8 cellular contexts compared by ENCODE assay signal in genomic region chr3:9362731-9363530, GRCh38. TPM values are rescaled to one million over a fixed set of nuclear protein-coding genes. Genes with fewer than 3 reads are reported as not detected.
DNase-seq lines count a peak whose midpoint lies in the region; TF ChIP-seq lines count a peak whose summit lies in the region.

A gene with protein sequence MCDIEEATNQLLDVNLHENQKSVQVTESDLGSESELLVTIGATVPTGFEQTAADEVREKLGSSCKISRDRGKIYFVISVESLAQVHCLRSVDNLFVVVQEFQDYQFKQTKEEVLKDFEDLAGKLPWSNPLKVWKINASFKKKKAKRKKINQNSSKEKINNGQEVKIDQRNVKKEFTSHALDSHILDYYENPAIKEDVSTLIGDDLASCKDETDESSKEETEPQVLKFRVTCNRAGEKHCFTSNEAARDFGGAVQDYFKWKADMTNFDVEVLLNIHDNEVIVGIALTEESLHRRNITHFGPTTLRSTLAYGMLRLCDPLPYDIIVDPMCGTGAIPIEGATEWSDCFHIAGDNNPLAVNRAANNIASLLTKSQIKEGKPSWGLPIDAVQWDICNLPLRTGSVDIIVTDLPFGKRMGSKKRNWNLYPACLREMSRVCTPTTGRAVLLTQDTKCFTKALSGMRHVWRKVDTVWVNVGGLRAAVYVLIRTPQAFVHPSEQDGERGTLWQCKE (plus strand): TSS chr3:9363054. CDS start chr3:9365069, 2,015 bp downstream.

- H3K9me3 Mint-ChIP-seq in HFFc6: no peaks in the 10 kb centered on the region
- H3K9me3 Mint-ChIP-seq in activated naive CD8-positive, alpha-beta T cell (ENCODE audit: low read depth): no peaks in the 10 kb centered on the region

- H3K9me3 ChIP-seq in ovary (no peaks in the 10 kb centered on the region), thyroid gland (no peaks in the 10 kb centered on the region)

- H3K4me1 ChIP-seq in ovary (ENCODE audit: insufficient read depth) (peaks cover 7% of the 10 kb centered on the region), thyroid gland (peaks cover 3 to 5% of the 10 kb centered on the region in 2 donors)

- no peaks in the 10 kb centered on the region for H3K27me3 Mint-ChIP-seq in HFFc6 (ENCODE audit: insufficient read depth)
- no peaks in the 10 kb centered on the region for H3K27me3 Mint-ChIP-seq in activated naive CD8-positive, alpha-beta T cell

- H3K36me3 Mint-ChIP-seq in HFFc6 (ENCODE audit: low read depth): peaks cover 19% of the 10 kb centered on the region
- H3K36me3 Mint-ChIP-seq in activated naive CD8-positive, alpha-beta T cell: peaks cover 2% of the 10 kb centered on the region

- TF ChIP-seq CTCF in GM06990 (IDR thresholded peaks at IDR 0.05; ENCODE audit: insufficient read depth, low read length, poor library complexity, severe bottlenecking) (no peak), HFFc6 (IDR thresholded peaks at IDR 0.05) (0 out of 2 replicates have a peak, but pooled peaks have one; percentile 6), NB4 (IDR thresholded peaks at IDR 0.05; ENCODE audit: low read depth, low read length) (no peak), ovary (IDR thresholded peaks at IDR 0.05) (no peak), thyroid gland (IDR thresholded peaks at IDR 0.05) (no peak)

- peak within 1 kb of the TSS; percentile 98 for H3K4me3 Mint-ChIP-seq in HFFc6
- peak within 1 kb of the TSS; percentile 98 for H3K4me3 Mint-ChIP-seq in activated naive CD8-positive, alpha-beta T cell

- H3K27ac ChIP-seq in ovary (peak within 1 kb of the TSS in 1 of 2 donors; percentile 71), thyroid gland (peak within 1 kb of the TSS; percentile 54 to 86 (median 79))

- H3K36me3 ChIP-seq in GM06990 (ENCODE audit: control insufficient read depth, insufficient read depth, low read length) (no peaks in the 10 kb centered on the region; the same call in none of the 2 replicates), ovary (no peaks in the 10 kb centered on the region), thyroid gland (peaks cover 19 to 22% of the 10 kb centered on the region in 2 donors)

- peaks cover 17% of the 10 kb centered on the region for H3K4me1 Mint-ChIP-seq in HFFc6 (ENCODE audit: low read depth)
- peaks cover 26% of the 10 kb centered on the region for H3K4me1 Mint-ChIP-seq in activated naive CD8-positive, alpha-beta T cell (ENCODE audit: low read depth)

- TF ChIP-seq POLR2A in NB4 (IDR thresholded peaks at IDR 0.05; ENCODE audit: extremely low read depth, insufficient read length) (peak; percentile 82), ovary (IDR thresholded peaks at IDR 0.05) (peak; percentile 67), thyroid gland (IDR thresholded peaks at IDR 0.05) (peak in 1 of 2 donors; percentile 83)

- H3K27me3 ChIP-seq in GM06990 (replicated peaks; ENCODE audit: control insufficient read depth, insufficient read depth, low read length) (no peaks in the 10 kb centered on the region), ovary (no peaks in the 10 kb centered on the region), thyroid gland (no peaks in the 10 kb centered on the region)

- H3K27ac Mint-ChIP-seq in HFFc6: peak within 1 kb of the TSS; percentile 100
- peak within 1 kb of the TSS; percentile 100 for H3K27ac Mint-ChIP-seq in activated naive CD8-positive, alpha-beta T cell

- 0 to 4% (median 1%) methylated on average over 43 to 46 of the region's 46 CpGs for WGBS in ovary, 3 donors
- 0 to 1% methylated on average over 33 to 37 of the region's 46 CpGs for WGBS in thyroid gland, 2 donors

- intact Hi-C loops in head of caudate nucleus (cut with DNase I): loop anchor here (2.0 kb wide), 1 partner anchor 34 kb away; the partner anchor contains the start of gene SETD5
- intact Hi-C loops in ovary (cut with DNase I): no loop called here
- intact Hi-C loops in thyroid gland (cut with DNase I): loop anchor here (10.0 kb wide), 1 partner anchor 62 kb away; no protein-coding TSS in a partner anchor

- peak; percentile 95 for DNase-seq in GM06990 (ENCODE audit: extremely low read depth, insufficient read length)
- peak; percentile 86 for DNase-seq in HFFc6
- DNase-seq in NB4 (ENCODE audit: low read depth): peak; percentile 98
- peak; percentile 94 for DNase-seq in SKM-1 treated with dmso at 0.1 percent for 144 hours (lab: John Stamatoyannopoulos, UW; ENCODE audit: unreplicated experiment)
- DNase-seq in head of caudate nucleus: peak; percentile 89 to 98 (median 96)
- DNase-seq in ovary: peak; percentile 85 to 92 (median 85)
- peak; percentile 88 to 93 for DNase-seq in thyroid gland

- no peak for TF ChIP-seq EP300 in ovary (IDR thresholded peaks at IDR 0.05)

- H3K4me3 ChIP-seq in GM06990 (replicated peaks; ENCODE audit: low read depth, low read length) (peak within 1 kb of the TSS; percentile 92), NB4 (ENCODE audit: low read depth, low read length) (peak within 1 kb of the TSS; percentile 94), ovary (peak within 1 kb of the TSS; percentile 69), thyroid gland (replicated peaks in 1 of 3) (peak within 1 kb of the TSS; percentile 36 to 88 (median 57))

RNA-seq across cellular contexts. Expression of the gene that starts here (rescaled TPM):
- 10 to 100 TPM; 46.3 to 59.2 (median 51.9) TPM for total RNA-seq in HFFc6 (2021; fragmentation: NEBNext Ultra II Directional; extraction: Animal tissue kit (Norgen Biotek cat#: 25700))
- total RNA-seq in ovary (10 to 100 TPM; 11.9 to 35.1 (median 27.8) TPM), thyroid gland (10 to 100 TPM; 31.8 to 42.3 (median 34.5) TPM)
- polyA plus RNA-seq in ovary: 10 to 100 TPM; 18.3 to 25.9 TPM

Comparison
In these comparisons a context has a peak if more than half of its experiments do, and no peak if none do; other contexts are left out.
1. intact Hi-C loops: an anchor here in head of caudate nucleus (2.0 kb wide) and thyroid gland (10.0 kb wide); none called in ovary.